In the genomic region with DNA sequence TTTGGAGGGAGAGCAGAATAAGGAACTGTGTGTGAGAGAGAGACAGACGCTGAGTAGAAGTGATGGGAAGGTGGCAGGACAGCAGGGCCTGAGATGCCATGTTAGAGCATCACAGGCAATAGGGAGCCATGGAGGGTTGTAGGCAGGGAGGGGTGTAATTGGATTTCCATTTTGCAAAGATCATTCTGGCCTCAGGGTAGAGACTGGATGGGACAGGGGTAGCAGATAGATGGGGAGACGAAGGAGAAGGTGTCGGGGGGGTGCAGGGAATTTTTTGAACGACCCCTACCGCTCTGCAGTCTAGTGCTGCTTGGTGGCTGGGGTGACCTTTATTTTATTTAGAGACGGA, we compare ENCODE assay signal across 7 cellular contexts.
A peak's percentile ranks its signal among the peaks of the same experiment; 100 is the strongest.
DNase-seq lines count a peak whose midpoint lies in the region; ATAC-seq, FAIRE-seq and TF ChIP-seq lines count a peak whose summit lies in the region.
"Not testable (repeated sequence)": the region's sequence is repeated elsewhere in the genome, so short reads cannot be mapped to it uniquely, and the experiment has no call there.

No MANE protein-coding gene starts in this region.

- peaks cover 0 to 15% of the 10 kb centered on the region in 2 experiments; a peak in 2 of 3 replicates for H3K36me3 ChIP-seq in HEK293 (ENCODE audit: control insufficient read depth in 2 of 2, insufficient read depth in 1 of 2, low read length in 2 of 2)
- not testable (repeated sequence) for H3K36me3 ChIP-seq in K562 (ENCODE audit: control insufficient read depth, insufficient read depth, low read length); endodermal cell (ENCODE audit: control insufficient read depth, insufficient read depth, low read length)

- intact Hi-C loops in K562 (cut with micrococcal nuclease), result loop anchor here (5.0 to 10.0 kb wide), 2 partner anchors 153 to 376 kb away; no protein-coding TSS in a partner anchor

- TF ChIP-seq RAD21 in A549 (conservative IDR thresholded peaks at IDR 0.05 in 1 of 2, IDR thresholded peaks at IDR 0.05 in 1 of 2); K562 (CRISPR knock-in tag; conservative IDR thresholded peaks at IDR 0.05 in 1 of 2, IDR thresholded peaks at IDR 0.05 in 1 of 2): not testable (repeated sequence)

- H3K27ac ChIP-seq in A549; HEK293 (ENCODE audit: extremely low read depth, low read depth, low read length); K562 (ENCODE audit: extremely low read depth, low read depth, low read length); endodermal cell (ENCODE audit: low read depth, low read length): not testable (repeated sequence)

- not testable (repeated sequence) for DNase-seq in A549 (ENCODE audit: low read depth in 1 of 2, low spot score in 1 of 2); T-helper 17 cell; K562 (ENCODE audit: extremely low read depth in 1 of 4, low spot score in 3 of 4); mesothelial cell of epicardium (ENCODE audit: low spot score in 2 of 2, unreplicated experiment in 2 of 2); type B pancreatic cell (ENCODE audit: extremely low spot score, unreplicated experiment)
- peak; percentile 31 for DNase-seq in endodermal cell

- not testable (repeated sequence) for H3K9me3 Mint-ChIP-seq in endodermal cell, mesothelial cell of epicardium, type B pancreatic cell

- POLR2A ChIA-PET in A549 (lab: Yijun Ruan, JAX); HEK293 (lab: Yijun Ruan, JAX); K562 (lab: Yijun Ruan, JAX): not testable (repeated sequence)

- not testable (repeated sequence) for H3K4me1 Mint-ChIP-seq in T-helper 17 cell, endodermal cell, mesothelial cell of epicardium
- H3K4me1 Mint-ChIP-seq in type B pancreatic cell (ENCODE audit: unreplicated experiment), result peaks cover 15% of the 10 kb centered on the region

- not testable (repeated sequence) for BruUV-seq in K562 (replicated peaks; lab: Mats Ljungman, UMichigan)

- WGBS in A549 (ENCODE audit: missing lambda C conversion rate), result 91% methylated on average over 6 of the region's 6 CpGs
- 91% methylated on average over 4 of the region's 6 CpGs for WGBS in K562 (ENCODE audit: insufficient coverage, low coverage, missing lambda C conversion rate)
- 98 to 100% methylated on average over 2 to 5 of the region's 6 CpGs for WGBS in endodermal cell (ENCODE audit: insufficient coverage in 1 of 2, insufficient read length in 1 of 2), 2 experiments

- TF ChIP-seq EP300 in A549 (IDR thresholded peaks at IDR 0.05); K562 (IDR thresholded peaks at IDR 0.05; ENCODE audit: low read length): not testable (repeated sequence)

- H3K27me3 Mint-ChIP-seq in T-helper 17 cell; endodermal cell (ENCODE audit: insufficient read depth); mesothelial cell of epicardium (ENCODE audit: low read depth); type B pancreatic cell: not testable (repeated sequence)

- not testable (repeated sequence) for H2AFZ ChIP-seq in K562 (ENCODE audit: low read depth, low read length)

- CTCF ChIA-PET in A549 (lab: Yijun Ruan, JAX) (interaction anchor here (1.2 to 8.1 kb wide), 5 partner anchors 9 to 378 kb away, joined by 4 to 79 read pairs (median 8); no protein-coding TSS in a partner anchor), HEK293 (lab: Yijun Ruan, JAX) (interaction anchor here (0.7 to 1.5 kb wide), 3 partner anchors 20 to 612 kb away, joined by 3 to 4 read pairs (median 3); no protein-coding TSS in a partner anchor)
- CTCF ChIA-PET in K562 (lab: Yijun Ruan, JAX; ENCODE audit: low intra/inter-chr PET ratio), result not testable (repeated sequence)

- not testable (repeated sequence) for H3K4me3 ChIP-seq in A549; HEK293 (ENCODE audit: low read depth, low read length); K562; endodermal cell (ENCODE audit: low read length)

- not testable (repeated sequence) for H3K4me1 ChIP-seq in A549; HEK293 (ENCODE audit: control insufficient read depth, insufficient read depth, low read length); endodermal cell (ENCODE audit: control insufficient read depth, insufficient read depth, low read length)
- peaks cover 0 to 18% of the 10 kb centered on the region in 2 experiments; a peak in 3 of 5 replicates for H3K4me1 ChIP-seq in K562 (replicated peaks in 1 of 2; ENCODE audit: control insufficient read depth in 2 of 2, insufficient read depth in 2 of 2, low read length in 2 of 2)

- not testable (repeated sequence) for H3K9ac ChIP-seq in K562 (ENCODE audit: insufficient read depth in 1 of 2, low read depth in 2 of 2, low read length in 2 of 2); endodermal cell (ENCODE audit: extremely low read depth, low read length, poor library complexity, severe bottlenecking)

- not testable (repeated sequence) for FAIRE-seq in A549 (lab: Jason Lieb, UNC); K562 (lab: Jason Lieb, UNC)

- not testable (repeated sequence) for TF ChIP-seq CTCF in A549 (IDR thresholded peaks at IDR 0.05); HEK293 (tag by site-specific recombination; IDR thresholded peaks at IDR 0.05); K562 (IDR thresholded peaks at IDR 0.05 in 2 of 3, conservative IDR thresholded peaks at IDR 0.05 in 1 of 3; ENCODE audit: insufficient read depth in 2 of 3, low read depth in 1 of 3, low read length in 3 of 3); endodermal cell (conservative IDR thresholded peaks at IDR 0.05); mesothelial cell of epicardium (IDR thresholded peaks at IDR 0.05; ENCODE audit: unreplicated experiment); type B pancreatic cell (conservative IDR thresholded peaks at IDR 0.05)

- peaks cover 20% of the 10 kb centered on the region for H4K20me1 ChIP-seq in K562 (replicated peaks; ENCODE audit: control insufficient read depth, insufficient read depth, low read length)

- H3K9me3 ChIP-seq in A549; HEK293 (ENCODE audit: control insufficient read depth, insufficient read depth, low read depth, low read length); T-helper 17 cell (ENCODE audit: control insufficient read depth, low read length, poor library complexity, severe bottlenecking); K562 (replicated peaks; ENCODE audit: control insufficient read depth, insufficient read depth, low read depth, low read length); endodermal cell (ENCODE audit: control insufficient read depth, low read length): not testable (repeated sequence)

- H3K27me3 ChIP-seq in K562 (ENCODE audit: control insufficient read depth in 2 of 2, insufficient read depth in 2 of 2, low read length in 2 of 2); endodermal cell (ENCODE audit: control insufficient read depth, insufficient read depth, low read length, poor library complexity, severe bottlenecking): not testable (repeated sequence)

- H3K36me3 Mint-ChIP-seq in T-helper 17 cell (ENCODE audit: low read depth); type B pancreatic cell: not testable (repeated sequence)
- H3K36me3 Mint-ChIP-seq in endodermal cell (ENCODE audit: low read depth) (peaks cover 27% of the 10 kb centered on the region), mesothelial cell of epicardium (peaks cover 12% of the 10 kb centered on the region)

- TF ChIP-seq POLR2A in A549 (IDR thresholded peaks at IDR 0.05; ENCODE audit: low read length); K562 (conservative IDR thresholded peaks at IDR 0.05): not testable (repeated sequence)

- not testable (repeated sequence) for H3K9me1 ChIP-seq in K562 (ENCODE audit: control insufficient read depth, insufficient read depth, low read length)

- not testable (repeated sequence) for ATAC-seq in A549, T-helper 17 cell, K562

- in situ Hi-C loops in K562 (cut with MboI), result loop anchor here (10.0 to 25.0 kb wide), 2 partner anchors 381 to 613 kb away; a partner anchor contains a TSS

- peaks cover 63% of the 10 kb centered on the region for H3K79me2 ChIP-seq in K562 (ENCODE audit: control insufficient read depth, insufficient read depth, low read length)

- H3K27ac Mint-ChIP-seq in T-helper 17 cell, endodermal cell: not testable (repeated sequence)
- peak overlapping the region; percentile 10 for H3K27ac Mint-ChIP-seq in mesothelial cell of epicardium
- peak overlapping the region; percentile 16 for H3K27ac Mint-ChIP-seq in type B pancreatic cell

- not testable (repeated sequence) for H3K4me2 ChIP-seq in A549; K562 (ENCODE audit: insufficient read depth, low read length)

- H3K4me3 Mint-ChIP-seq in T-helper 17 cell, result peak overlapping the region; percentile 47
- not testable (repeated sequence) for H3K4me3 Mint-ChIP-seq in endodermal cell, mesothelial cell of epicardium, type B pancreatic cell

TF ChIP-seq in A549, 52 proteins besides CTCF, POLR2A, EP300 and RAD21:
- TF ChIP-seq ZFP36 (IDR thresholded peaks at IDR 0.05; ENCODE audit: borderline replicate concordance, partially characterized antibody), result peak; percentile 71
- TF ChIP-seq KDM1A (IDR thresholded peaks at IDR 0.05; ENCODE audit: low read depth), result peak; percentile 51; the same call in 1 of the 2 replicates

TF ChIP-seq in HEK293, 187 proteins besides CTCF, POLR2A, EP300 and RAD21:
- TF ChIP-seq ZNF16 (tag by site-specific recombination; IDR thresholded peaks at IDR 0.05; ENCODE audit: low read depth), result peak; percentile 94
TF ChIP-seq in HEK293: peak in this region for 1; not testable (repeated sequence) for 186.

TF ChIP-seq in K562, 482 proteins besides CTCF, POLR2A, EP300 and RAD21:
- TF ChIP-seq ZFP36 (IDR thresholded peaks at IDR 0.05; ENCODE audit: low read depth, low read length, partially characterized antibody), result peak; percentile 33
- peak; percentile 33 for TF ChIP-seq RBM25 (IDR thresholded peaks at IDR 0.05; ENCODE audit: low read depth, low read length, severe bottlenecking)
- TF ChIP-seq KDM1A (IDR thresholded peaks at IDR 0.05), result peak in 1 of 2 experiments; percentile 51; a peak in 1 of 4 replicates
- TF ChIP-seq BCOR (IDR thresholded peaks at IDR 0.05), result peak; percentile 68
